ENCODE assay signal across 8 cellular contexts in genomic region chr10:127990132-127990788, GRCh38.
DNase-seq lines count a peak whose midpoint lies in the region; FAIRE-seq and TF ChIP-seq lines count a peak whose summit lies in the region.
"Not testable (repeated sequence)": the region's sequence is repeated elsewhere in the genome, so short reads cannot be mapped to it uniquely, and the experiment has no call there.

No MANE protein-coding gene starts in this region.

- H3K4me3 Mint-ChIP-seq in activated T-helper 1 cell treated with anti-CD3 and anti-CD28 coated beads, Interleukin-12 subunit alpha, Interleukin-12 subunit beta, Interleukin-2, Interleukin-4 antibody, amounts not matched to agents 30 ng/mL and 10 ng/mL and 1 ng/mL, durations not matched to agents 14 hours and 24 hours and 36 hours = peak overlapping the region; percentile 65
- peak overlapping the region; percentile 65 for H3K4me3 Mint-ChIP-seq in stimulated activated naive CD8-positive, alpha-beta T cell treated with anti-CD3 and anti-CD28 coated beads, Interleukin-15, Interleukin-2, amounts not matched to agents 100 ng/mL and 50 ng/mL, for 24 hours

- not testable (repeated sequence) for TF ChIP-seq CTCF in VCaP (conservative IDR thresholded peaks at IDR 0.05); bronchial epithelial cell (IDR thresholded peaks at IDR 0.05; ENCODE audit: insufficient read depth, low read length, severe bottlenecking); right atrium auricular region (IDR thresholded peaks at IDR 0.05)

- not testable (repeated sequence) for H3K27me3 Mint-ChIP-seq in activated T-helper 1 cell treated with anti-CD3 and anti-CD28 coated beads, Interleukin-12 subunit alpha, Interleukin-12 subunit beta, Interleukin-2, Interleukin-4 antibody, amounts not matched to agents 30 ng/mL and 10 ng/mL and 1 ng/mL, durations not matched to agents 14 hours and 24 hours and 36 hours (ENCODE audit: insufficient read depth); stimulated activated naive CD8-positive, alpha-beta T cell treated with anti-CD3 and anti-CD28 coated beads, Interleukin-15, Interleukin-2, amounts not matched to agents 100 ng/mL and 50 ng/mL, for 24 hours

- intact Hi-C loops in activated T-helper 1 cell treated with anti-CD3 and anti-CD28 coated beads, Interleukin-12 subunit alpha, Interleukin-12 subunit beta, Interleukin-2, Interleukin-4 antibody, amounts not matched to agents 30 ng/mL and 10 ng/mL and 1 ng/mL, durations not matched to agents 14 hours and 24 hours and 36 hours (cut with micrococcal nuclease) = loop anchor here (2.0 to 5.0 kb wide), 3 partner anchors 83 to 643 kb away; partner anchors contain the start of gene PTPRE

- H3K27me3 ChIP-seq in bronchial epithelial cell (ENCODE audit: control insufficient read depth, insufficient read depth, low read length); right atrium auricular region; rectal smooth muscle tissue (ENCODE audit: control insufficient read depth, insufficient read depth, low read length): not testable (repeated sequence)

- not testable (repeated sequence) for H3K9me3 ChIP-seq in right atrium auricular region

- DNase-seq in AG08395 (ENCODE audit: low spot score) = peak; percentile 20
- DNase-seq in HT1080 (ENCODE audit: low read depth) = peak; percentile 86
- not testable (repeated sequence) for DNase-seq in activated T-helper 1 cell treated with anti-CD3 and anti-CD28 coated beads, Interleukin-12 subunit alpha, Interleukin-12 subunit beta, Interleukin-2, Interleukin-4 antibody, amounts not matched to agents 30 ng/mL and 10 ng/mL and 1 ng/mL, durations not matched to agents 14 hours and 24 hours and 36 hours (ENCODE audit: low spot score); right atrium auricular region (ENCODE audit: low spot score)
- DNase-seq in bronchial epithelial cell (ENCODE audit: low read depth) = peak; percentile 74

- H3K9ac ChIP-seq in rectal smooth muscle tissue (ENCODE audit: low read length) = not testable (repeated sequence)

- H3K4me1 ChIP-seq in right atrium auricular region = peaks cover 0 to 48% of the 10 kb centered on the region in 2 donors
- not testable (repeated sequence) for H3K4me1 ChIP-seq in rectal smooth muscle tissue (ENCODE audit: control insufficient read depth, insufficient read depth, low read length)

- not testable (repeated sequence) for H3K36me3 ChIP-seq in bronchial epithelial cell (ENCODE audit: control insufficient read depth, insufficient read depth, low read length); right atrium auricular region; rectal smooth muscle tissue (ENCODE audit: control insufficient read depth, insufficient read depth, low read length)

- H3K27ac ChIP-seq in VCaP (peak overlapping the region; percentile 61), right atrium auricular region (peak overlapping the region; percentile 62 to 65), rectal smooth muscle tissue (ENCODE audit: low read depth, low read length) (peak overlapping the region; percentile 45)

- peaks cover 61% of the 10 kb centered on the region for H3K4me1 Mint-ChIP-seq in activated T-helper 1 cell treated with anti-CD3 and anti-CD28 coated beads, Interleukin-12 subunit alpha, Interleukin-12 subunit beta, Interleukin-2, Interleukin-4 antibody, amounts not matched to agents 30 ng/mL and 10 ng/mL and 1 ng/mL, durations not matched to agents 14 hours and 24 hours and 36 hours (ENCODE audit: low read depth)
- peaks cover 59% of the 10 kb centered on the region for H3K4me1 Mint-ChIP-seq in stimulated activated naive CD8-positive, alpha-beta T cell treated with anti-CD3 and anti-CD28 coated beads, Interleukin-15, Interleukin-2, amounts not matched to agents 100 ng/mL and 50 ng/mL, for 24 hours (ENCODE audit: low read depth)

- peak overlapping the region; percentile 96 for H3K27ac Mint-ChIP-seq in activated T-helper 1 cell treated with anti-CD3 and anti-CD28 coated beads, Interleukin-12 subunit alpha, Interleukin-12 subunit beta, Interleukin-2, Interleukin-4 antibody, amounts not matched to agents 30 ng/mL and 10 ng/mL and 1 ng/mL, durations not matched to agents 14 hours and 24 hours and 36 hours
- H3K27ac Mint-ChIP-seq in stimulated activated naive CD8-positive, alpha-beta T cell treated with anti-CD3 and anti-CD28 coated beads, Interleukin-15, Interleukin-2, amounts not matched to agents 100 ng/mL and 50 ng/mL, for 24 hours = peak overlapping the region; percentile 94

- FAIRE-seq in bronchial epithelial cell (lab: Jason Lieb, UNC) = not testable (repeated sequence)

- H3K4me3 ChIP-seq in bronchial epithelial cell (ENCODE audit: low read depth, low read length); right atrium auricular region; rectal smooth muscle tissue (ENCODE audit: low read length): not testable (repeated sequence)

- not testable (repeated sequence) for H3K9me3 Mint-ChIP-seq in activated T-helper 1 cell treated with anti-CD3 and anti-CD28 coated beads, Interleukin-12 subunit alpha, Interleukin-12 subunit beta, Interleukin-2, Interleukin-4 antibody, amounts not matched to agents 30 ng/mL and 10 ng/mL and 1 ng/mL, durations not matched to agents 14 hours and 24 hours and 36 hours; stimulated activated naive CD8-positive, alpha-beta T cell treated with anti-CD3 and anti-CD28 coated beads, Interleukin-15, Interleukin-2, amounts not matched to agents 100 ng/mL and 50 ng/mL, for 24 hours

- not testable (repeated sequence) for H3K36me3 Mint-ChIP-seq in activated T-helper 1 cell treated with anti-CD3 and anti-CD28 coated beads, Interleukin-12 subunit alpha, Interleukin-12 subunit beta, Interleukin-2, Interleukin-4 antibody, amounts not matched to agents 30 ng/mL and 10 ng/mL and 1 ng/mL, durations not matched to agents 14 hours and 24 hours and 36 hours (ENCODE audit: low read depth); stimulated activated naive CD8-positive, alpha-beta T cell treated with anti-CD3 and anti-CD28 coated beads, Interleukin-15, Interleukin-2, amounts not matched to agents 100 ng/mL and 50 ng/mL, for 24 hours (ENCODE audit: low read depth)
